ENCODE assay signal across 12 cellular contexts in the genomic region with DNA sequence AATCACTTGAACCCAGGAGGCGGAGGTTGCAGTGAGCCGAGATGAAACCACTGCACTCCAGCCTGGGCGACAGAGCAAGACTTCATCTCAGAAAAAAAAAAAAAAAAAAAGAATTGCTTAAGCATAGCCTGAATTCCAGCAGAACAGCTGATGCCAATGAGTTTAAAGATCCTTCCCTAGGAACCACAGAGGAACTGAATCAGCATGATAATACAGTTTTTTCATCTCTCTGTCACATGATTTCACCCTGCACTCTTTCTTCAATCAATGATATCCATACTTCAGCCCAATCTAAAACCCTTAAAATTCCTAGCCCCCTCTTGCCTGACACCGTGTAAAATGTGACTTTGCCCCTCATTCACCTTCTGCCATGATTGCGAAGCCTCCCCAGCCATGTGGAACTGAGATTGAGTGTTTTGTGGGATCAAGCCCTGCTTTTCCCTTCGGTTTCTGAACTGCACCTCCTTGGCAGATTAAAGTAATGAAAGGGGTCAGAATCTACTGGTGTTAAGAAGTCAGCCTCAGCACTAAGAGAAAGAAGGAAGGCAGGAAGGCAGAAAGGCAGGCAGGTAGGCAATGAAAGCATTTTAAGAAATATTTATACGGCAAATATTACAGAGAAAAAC.
DNase-seq lines count a peak whose midpoint lies in the region; TF ChIP-seq lines count a peak whose summit lies in the region.
"Had no signal": no experiment of that assay in that cellular context is flagged by ENCODE, and none has a peak within 500 bp of the region (broad histone marks: within the 10 kb centered on the region; RNA-seq: fewer than 3 reads in every experiment).

No MANE protein-coding gene starts in this region.

- H3K27me3 ChIP-seq in ACC112 (ENCODE audit: insufficient read depth, low read length) (no peaks in the 10 kb centered on the region), iPS-20b (ENCODE audit: insufficient read depth, low read length) (no peaks in the 10 kb centered on the region)
- H3K27me3 ChIP-seq: BE2C, spleen had no signal

- H3K79me2 ChIP-seq in ACC112 (ENCODE audit: control insufficient read depth, insufficient read depth, low read length, unreplicated experiment), result no peaks in the 10 kb centered on the region

- H3K4me1 ChIP-seq in ACC112 (ENCODE audit: control insufficient read depth, insufficient read depth, low read length, unreplicated experiment), result peaks cover 7% of the 10 kb centered on the region
- H3K4me1 ChIP-seq in iPS-20b (ENCODE audit: insufficient read depth, low read length), result peaks cover 8% of the 10 kb centered on the region; the same call in 1 of the 2 replicates
- H3K4me1 ChIP-seq: BE2C had no signal

- no peaks in the 10 kb centered on the region for H3K9me3 ChIP-seq in iPS-20b (ENCODE audit: insufficient read depth, low read depth, low read length)
- H3K9me3 ChIP-seq: BE2C, spleen had no signal

- peak overlapping the region; percentile 62; the same call in 1 of the 2 replicates for H3K9ac ChIP-seq in iPS-20b (ENCODE audit: low read depth, low read length)

- H2AFZ ChIP-seq in ACC112 (ENCODE audit: low read length, unreplicated experiment), result peak overlapping the region; percentile 91

- in situ Hi-C loops in GM13977 (cut with MboI; ENCODE audit: low pct_unique_long_range_greater_than_20kb, low sequenced_read_pairs, unreplicated experiment), result no loop called here

- no peak for TF ChIP-seq CTCF in GM13977 (IDR thresholded peaks at IDR 0.05; ENCODE audit: extremely low read depth, insufficient read depth, missing control alignments)

- H3K27ac ChIP-seq in ACC112 (ENCODE audit: low read depth, low read length) (peak overlapping the region; percentile 59), iPS-20b (ENCODE audit: low read length) (peak overlapping the region; percentile 72), substantia nigra (ENCODE audit: low read depth, low read length, poor library complexity, severe bottlenecking) (no peak overlapping the region)
- H3K27ac ChIP-seq: spleen had no signal

- H3K4me3 ChIP-seq in ACC112 (ENCODE audit: low read depth, low read length) (no peak overlapping the region), iPS-20b (ENCODE audit: low read length) (0 out of 2 replicates have a peak overlapping the region, but pooled peaks have one; percentile 19)
- H3K4me3 ChIP-seq: spleen had no signal

- H3K36me3 ChIP-seq in ACC112 (ENCODE audit: insufficient read depth, low read length), result no peaks in the 10 kb centered on the region
- H3K36me3 ChIP-seq in iPS-20b (ENCODE audit: insufficient read depth, low read depth, low read length), result no peaks in the 10 kb centered on the region
- H3K36me3 ChIP-seq: BE2C, spleen had no signal

- DNase-seq in HCEC 1CT (peak; percentile 80), astrocyte of the hippocampus (ENCODE audit: low read depth, low spot score) (peak; percentile 46), substantia nigra (lab: John Stamatoyannopoulos, UW) (no peak), GM13977 (ENCODE audit: low spot score) (no peak), hypothalamus (lab: John Stamatoyannopoulos, UW) (no peak), SW480 (ENCODE audit: low spot score) (no peak)
- DNase-seq: activated CD4-positive, alpha-beta T cell treated with anti-CD3 and anti-CD28 coated beads for 48 hours; BE2C; RPMI8226; spleen had no signal

Comparison
In these comparisons a context has a peak if more than half of its experiments do, and no peak if none do; other contexts are left out.
1. DNase-seq: peak in HCEC 1CT (single experiment) and astrocyte of the hippocampus (single experiment); none in substantia nigra (0 of 49), GM13977 (single experiment), hypothalamus (0 of 51) and SW480 (single experiment).